ENCODE assay signal across 12 cellular contexts in the genomic region with DNA sequence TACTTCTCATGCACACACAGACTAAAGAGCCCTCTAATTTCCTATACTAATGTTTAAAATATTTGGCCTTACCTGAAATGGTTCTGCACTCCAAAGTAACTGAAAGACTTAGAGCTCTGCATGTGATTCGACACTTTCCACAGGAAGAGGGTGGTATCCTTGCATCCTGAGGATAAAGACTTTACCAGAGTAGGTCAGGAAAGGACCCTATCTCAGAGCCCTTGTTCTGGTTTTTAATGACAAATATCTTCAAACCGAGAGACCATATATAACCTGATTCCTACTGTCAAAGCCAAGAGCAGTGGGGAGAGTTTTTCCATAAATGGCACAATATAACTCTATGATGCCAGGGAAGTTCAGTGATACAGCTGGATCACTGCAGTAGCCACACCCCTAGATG. TPM values are rescaled to one million over a fixed set of nuclear protein-coding genes. Genes with fewer than 3 reads are reported as not detected.
DNase-seq lines count a peak whose midpoint lies in the region; ATAC-seq, FAIRE-seq and TF ChIP-seq lines count a peak whose summit lies in the region.
"Had no signal": no experiment of that assay in that cellular context is flagged by ENCODE, and none has a peak within 500 bp of the region (broad histone marks: within the 10 kb centered on the region; RNA-seq: fewer than 3 reads in every experiment).

A gene with protein sequence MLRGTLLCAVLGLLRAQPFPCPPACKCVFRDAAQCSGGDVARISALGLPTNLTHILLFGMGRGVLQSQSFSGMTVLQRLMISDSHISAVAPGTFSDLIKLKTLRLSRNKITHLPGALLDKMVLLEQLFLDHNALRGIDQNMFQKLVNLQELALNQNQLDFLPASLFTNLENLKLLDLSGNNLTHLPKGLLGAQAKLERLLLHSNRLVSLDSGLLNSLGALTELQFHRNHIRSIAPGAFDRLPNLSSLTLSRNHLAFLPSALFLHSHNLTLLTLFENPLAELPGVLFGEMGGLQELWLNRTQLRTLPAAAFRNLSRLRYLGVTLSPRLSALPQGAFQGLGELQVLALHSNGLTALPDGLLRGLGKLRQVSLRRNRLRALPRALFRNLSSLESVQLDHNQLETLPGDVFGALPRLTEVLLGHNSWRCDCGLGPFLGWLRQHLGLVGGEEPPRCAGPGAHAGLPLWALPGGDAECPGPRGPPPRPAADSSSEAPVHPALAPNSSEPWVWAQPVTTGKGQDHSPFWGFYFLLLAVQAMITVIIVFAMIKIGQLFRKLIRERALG (minus strand): TSS at position 101 of the 400 bp plus-strand sequence. CDS start 984 bp downstream, outside the sequence.

- intact Hi-C loops in endothelial cell of umbilical vein (cut with micrococcal nuclease) = no loop called here

- dilution Hi-C loops in endothelial cell of umbilical vein (cut with MboI; ENCODE audit: extremely low pct_ligation_motif_present, low sequenced_read_pairs) = no loop called here

- no peak for ATAC-seq in T-cell (replicated peaks in 1 of 4)
- ATAC-seq: left lung had no signal

- POLR2A ChIA-PET in T-cell (lab: Charles Lee) = no interaction called here
- POLR2A ChIA-PET in endothelial cell of umbilical vein (lab: Charles Lee) = no interaction called here

- no peaks in the 10 kb centered on the region for H4K20me1 ChIP-seq in endothelial cell of umbilical vein (replicated peaks; ENCODE audit: control insufficient read depth, extremely low read depth, insufficient read depth, low read length)

- H3K9me3 ChIP-seq in endothelial cell of umbilical vein (replicated peaks; ENCODE audit: control insufficient read depth, insufficient read depth, low read length) = no peaks in the 10 kb centered on the region
- H3K9me3 ChIP-seq: left lung had no signal

- H3K36me3 ChIP-seq in endothelial cell of umbilical vein (ENCODE audit: control insufficient read depth in 2 of 2, extremely low read depth in 1 of 2, insufficient read depth in 2 of 2, low read length in 2 of 2) = no peaks in the 10 kb centered on the region

- no TSS peak for BruUV-seq in endothelial cell of umbilical vein (replicated peaks; lab: Mats Ljungman, UMichigan)

- peak within 1 kb of the TSS; percentile 64 for H3K4me2 ChIP-seq in endothelial cell of umbilical vein (ENCODE audit: insufficient read depth, low read length)

- TF ChIP-seq POLR2A in endothelial cell of umbilical vein (IDR thresholded peaks at IDR 0.05; ENCODE audit: low read depth, low read length) = no peak

- peaks cover 6% of the 10 kb centered on the region for H3K4me1 ChIP-seq in endothelial cell of umbilical vein (ENCODE audit: control insufficient read depth, extremely low read depth, insufficient read depth, low read length)

- H3K4me3 ChIP-seq in endothelial cell of umbilical vein (replicated peaks in 1 of 3; ENCODE audit: insufficient read depth in 1 of 3, low read depth in 1 of 3, low read length in 3 of 3) (peak within 1 kb of the TSS in 2 of 3 experiments; percentile 2 to 29), skeletal muscle cell (ENCODE audit: low read depth, low read length) (peak within 1 kb of the TSS; percentile 33)
- H3K4me3 ChIP-seq: left lung had no signal

- no peaks in the 10 kb centered on the region for H3K36me3 Mint-ChIP-seq in T-cell

- in situ Hi-C loops in G401 (cut with HindIII; ENCODE audit: low sequenced_read_pairs) = no loop called here

- peak within 1 kb of the TSS; percentile 86 to 94 for H3K27ac Mint-ChIP-seq in T-cell

- H3K9me1 ChIP-seq in endothelial cell of umbilical vein (replicated peaks; ENCODE audit: control insufficient read depth, extremely low read depth, insufficient read depth, low read length) = no peaks in the 10 kb centered on the region

- H3K9ac ChIP-seq in endothelial cell of umbilical vein (replicated peaks; ENCODE audit: extremely low read depth, insufficient read depth, low read length) = no peak within 1 kb of the TSS

- DNase-seq in GDM1 (lab: John Stamatoyannopoulos, UW) = peak; percentile 30
- no peak for DNase-seq in T-cell
- DNase-seq in endothelial cell of umbilical vein (ENCODE audit: low read depth, low spot score) = no peak
- no peak for DNase-seq in skeletal muscle cell (ENCODE audit: low read depth)
- DNase-seq in G401 (ENCODE audit: low spot score) = no peak
- no peak for DNase-seq in DMS153 (lab: John Stamatoyannopoulos, UW)
- DNase-seq in HCEC 1CT = no peak
- no peak for DNase-seq in RCC 7860 (ENCODE audit: low spot score)
- DNase-seq: activated effector memory CD4-positive, alpha-beta T cell treated with Interleukin-2 at 50 U/mL for 16 hours; left lung; NCI-H2227 treated with DMSO at 0.1 percent for 48 hours had no signal

- H3K79me2 ChIP-seq in endothelial cell of umbilical vein (ENCODE audit: control insufficient read depth, insufficient read depth, low read length) = no peaks in the 10 kb centered on the region

- H2AFZ ChIP-seq in endothelial cell of umbilical vein (ENCODE audit: low read depth, low read length) = peak within 1 kb of the TSS; percentile 1

- TF ChIP-seq CTCF in endothelial cell of umbilical vein (IDR thresholded peaks at IDR 0.05; ENCODE audit: extremely low read depth in 1 of 2, insufficient read depth in 1 of 2, low read depth in 1 of 2, low read length in 2 of 2) = no peak

- no peak within 1 kb of the TSS for H3K27ac ChIP-seq in endothelial cell of umbilical vein (ENCODE audit: insufficient read depth, low read depth, low read length)
- H3K27ac ChIP-seq: left lung had no signal

- H3K27me3 ChIP-seq in endothelial cell of umbilical vein (ENCODE audit: control insufficient read depth in 2 of 2, insufficient read depth in 2 of 2, low read length in 2 of 2) = peaks cover 22 to 43% of the 10 kb centered on the region in 2 experiments

- CTCF ChIA-PET in T-cell (lab: Charles Lee) (interaction anchor here (0.6 to 3.0 kb wide), 4 partner anchors 52 to 82 kb away, joined by 3 to 10 read pairs (median 4); no protein-coding TSS in a partner anchor), endothelial cell of umbilical vein (lab: Charles Lee) (interaction anchor here (0.8 to 6.6 kb wide), 10 partner anchors 8 to 65 kb away, joined by 3 to 74 read pairs (median 3); no protein-coding TSS in a partner anchor)

- peaks cover 46 to 57% (median 55%) of the 10 kb centered on the region in 3 donors for H3K4me1 Mint-ChIP-seq in T-cell

- FAIRE-seq in endothelial cell of umbilical vein (lab: Jason Lieb, UNC) (no peak), RCC 7860 (lab: Jason Lieb, UNC) (no peak)

- peaks cover 0 to 19% of the 10 kb centered on the region in 2 donors for H3K27me3 Mint-ChIP-seq in T-cell

- H3K4me3 Mint-ChIP-seq in T-cell = peak within 1 kb of the TSS; percentile 82 to 95 (median 88)

- no peaks in the 10 kb centered on the region for H3K9me3 Mint-ChIP-seq in T-cell

TF ChIP-seq in endothelial cell of umbilical vein, 7 proteins besides CTCF, POLR2A, EP300 and RAD21:
- TF ChIP-seq MYC (IDR thresholded peaks at IDR 0.05; ENCODE audit: low read depth, low read length) (no peak), GATA2 (IDR thresholded peaks at IDR 0.05; ENCODE audit: insufficient read depth, insufficient read length, low read depth, low read length) (no peak), POLR2AphosphoS5 (IDR thresholded peaks at IDR 0.05; ENCODE audit: insufficient read depth, low read depth, low read length) (no peak), JUN (IDR thresholded peaks at IDR 0.05; ENCODE audit: borderline replicate concordance, insufficient read depth, insufficient read length, low read depth) (no peak), FOS (IDR thresholded peaks at IDR 0.05; ENCODE audit: borderline replicate concordance, insufficient read depth, low read length) (no peak), EZH2 (IDR thresholded peaks at IDR 0.05; ENCODE audit: borderline replicate concordance, low read depth, low read length, severe bottlenecking) (no peak)
- TF ChIP-seq, protein P1, sequence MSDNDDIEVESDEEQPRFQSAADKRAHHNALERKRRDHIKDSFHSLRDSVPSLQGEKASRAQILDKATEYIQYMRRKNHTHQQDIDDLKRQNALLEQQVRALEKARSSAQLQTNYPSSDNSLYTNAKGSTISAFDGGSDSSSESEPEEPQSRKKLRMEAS (IDR thresholded peaks at IDR 0.05; ENCODE audit: insufficient read depth, insufficient read length) = no peak
TF ChIP-seq in endothelial cell of umbilical vein: peak in this region for 0.

RNA-seq across cellular contexts. Expression of the gene that starts here (rescaled TPM):
- total RNA-seq in T-cell (1 to 10 TPM; 5.1 to 8.4 (median 6.3) TPM), endothelial cell of umbilical vein (0.11 TPM in 1 of 2 replicates, not detected in the other)
- polyA plus RNA-seq in endothelial cell of umbilical vein = 0.03 and 0.06 TPM in 2 replicates
- polyA plus RNA-seq in endothelial cell of umbilical vein (2011; cell fraction: cytosol; rRNA removed) = 0.01 TPM in 1 of 2 replicates, not detected in the other
- 0.05 and 0.08 TPM in 2 replicates for polyA plus RNA-seq in endothelial cell of umbilical vein (2011; cell fraction: nucleus; rRNA removed)
- not detected in 2 replicates for polyA plus RNA-seq in endothelial cell of umbilical vein (2012)
- 0.17 and 0.19 TPM in 2 replicates for polyA minus RNA-seq in endothelial cell of umbilical vein
- polyA minus RNA-seq in endothelial cell of umbilical vein (2011; cell fraction: cytosol; rRNA and poly(A)+ RNA removed) = not detected
- polyA minus RNA-seq in endothelial cell of umbilical vein (2011; cell fraction: nucleus; rRNA and poly(A)+ RNA removed) = 0.29 and 0.43 TPM in 2 replicates
- total RNA-seq in G401 (2014; rRNA removed; shearing (Covaris generic)) = not detected in 2 replicates
- total RNA-seq: epithelial cell of proximal tubule had no signal
